Comparison of ENCODE assay signal across 8 cellular contexts in the genomic region with DNA sequence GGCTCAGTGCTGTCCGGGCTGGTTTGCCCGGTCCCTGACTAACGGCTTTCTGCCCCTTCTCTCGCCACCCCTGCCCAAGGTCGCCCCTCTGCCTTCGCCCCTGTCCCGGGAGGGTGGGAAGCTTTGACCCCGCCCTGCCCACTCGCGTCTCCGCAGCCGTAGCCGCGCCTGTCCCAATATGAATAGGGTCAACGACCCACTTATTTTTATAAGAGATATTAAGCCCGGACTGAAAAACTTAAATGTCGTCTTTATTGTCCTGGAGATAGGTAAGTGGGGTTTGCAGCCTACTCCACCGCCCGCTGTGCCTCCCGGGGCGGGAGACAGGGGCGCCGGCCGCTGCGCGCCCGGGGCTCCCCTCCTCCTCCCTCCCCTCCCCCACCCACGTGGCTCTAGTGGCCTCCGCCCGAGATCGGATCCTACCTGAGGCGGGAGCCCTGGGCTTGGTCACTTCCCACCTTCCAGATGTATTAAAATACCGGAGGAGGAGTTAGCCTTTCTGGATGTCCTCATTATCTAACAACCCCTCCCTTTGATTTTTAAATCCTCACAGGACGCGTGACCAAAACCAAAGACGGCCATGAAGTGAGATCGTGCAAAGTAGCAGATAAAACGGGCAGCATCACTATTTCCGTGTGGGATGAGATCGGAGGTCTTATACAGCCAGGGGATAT. TPM values are rescaled to one million over a fixed set of nuclear protein-coding genes. Genes with fewer than 3 reads are reported as not detected.
DNase-seq lines count a peak whose midpoint lies in the region; ATAC-seq lines count a peak whose summit lies in the region.

No MANE protein-coding gene starts in this region.

- peaks cover 13% of the 10 kb centered on the region for H3K36me3 ChIP-seq in effector memory CD4-positive, alpha-beta T cell (ENCODE audit: control insufficient read depth, insufficient read depth, low read length)

- H3K4me3 ChIP-seq in effector memory CD4-positive, alpha-beta T cell (ENCODE audit: insufficient read depth, low read depth, low read length, poor library complexity, severe bottlenecking): peak overlapping the region; percentile 85

- H3K27ac ChIP-seq in effector memory CD4-positive, alpha-beta T cell (ENCODE audit: insufficient read depth, low read length, poor library complexity, severe bottlenecking): peak overlapping the region; percentile 92

- no peaks in the 10 kb centered on the region for H3K27me3 ChIP-seq in effector memory CD4-positive, alpha-beta T cell (replicated peaks; ENCODE audit: control insufficient read depth, insufficient read depth, low read length, poor library complexity, severe bottlenecking)

- H3K9me3 ChIP-seq in effector memory CD4-positive, alpha-beta T cell (ENCODE audit: control insufficient read depth, low read length): no peaks in the 10 kb centered on the region

- ATAC-seq in GM21737 (IDR thresholded peaks at IDR 0.05; ENCODE audit: unreplicated experiment): peak; percentile 10
- ATAC-seq in HG03039 (IDR thresholded peaks at IDR 0.05; ENCODE audit: unreplicated experiment): no peak

- H3K4me1 ChIP-seq in effector memory CD4-positive, alpha-beta T cell (ENCODE audit: control insufficient read depth, insufficient read depth, low read length, poor library complexity, severe bottlenecking): peaks cover 38% of the 10 kb centered on the region

- DNase-seq in ELF-1 (ENCODE audit: low read depth, low spot score) (peak; percentile 57), LHCN-M2 (ENCODE audit: low read depth) (peak; percentile 38), midbrain (lab: John Stamatoyannopoulos, UW) (peak; percentile 15)
- peak; percentile 60 to 69 for DNase-seq in activated CD4-positive, alpha-beta T cell treated with anti-CD3 and anti-CD28 coated beads, Interleukin-2, amount 50 U/mL, for 4 hours
- DNase-seq in effector memory CD4-positive, alpha-beta T cell: peak; percentile 18 to 43 (median 37)
- peak; percentile 79 for DNase-seq in stimulated activated CD8-positive, alpha-beta memory T cell treated with anti-CD3 and anti-CD28 coated beads, Interleukin-4, amount 100 ng/mL, for 48 hours

RNA-seq across cellular contexts. Expression of gene NABP1, which starts 0.6 kb away (rescaled TPM):
- total RNA-seq in LHCN-M2 (2014; rRNA removed): 50.3 and 62.9 TPM in 2 replicates
- polyA plus RNA-seq in LHCN-M2 (2012): 31.5 TPM

Comparison
In these comparisons a context has a peak if more than half of its experiments do, and no peak if none do; other contexts are left out.
1. DNase-seq: peak in every context shown above with its lines; median percentile 79 in stimulated activated CD8-positive, alpha-beta memory T cell treated with anti-CD3 and anti-CD28 coated beads, Interleukin-4, amount 100 ng/mL, for 48 hours; 64 in activated CD4-positive, alpha-beta T cell treated with anti-CD3 and anti-CD28 coated beads, Interleukin-2, amount 50 U/mL, for 4 hours; 57 in ELF-1; 38 in LHCN-M2; 37 in effector memory CD4-positive, alpha-beta T cell; 15 in midbrain.